ENCODE assay signal across 1 cellular context in genomic region chr12:24562761-24563392, GRCh38.
TF ChIP-seq lines count a peak whose summit lies in the region.

No MANE protein-coding gene starts in this region.

TF ChIP-seq in WTC11, 78 proteins besides CTCF, POLR2A, EP300 and RAD21 (continued from another document):
- TF ChIP-seq MLX (CRISPR knock-in tag; IDR thresholded peaks at IDR 0.05) (no peak), ZNF263 (CRISPR knock-in tag; IDR thresholded peaks at IDR 0.05; ENCODE audit: low read depth) (no peak), USF1 (CRISPR knock-in tag; IDR thresholded peaks at IDR 0.05) (no peak)
